In the genomic region with DNA sequence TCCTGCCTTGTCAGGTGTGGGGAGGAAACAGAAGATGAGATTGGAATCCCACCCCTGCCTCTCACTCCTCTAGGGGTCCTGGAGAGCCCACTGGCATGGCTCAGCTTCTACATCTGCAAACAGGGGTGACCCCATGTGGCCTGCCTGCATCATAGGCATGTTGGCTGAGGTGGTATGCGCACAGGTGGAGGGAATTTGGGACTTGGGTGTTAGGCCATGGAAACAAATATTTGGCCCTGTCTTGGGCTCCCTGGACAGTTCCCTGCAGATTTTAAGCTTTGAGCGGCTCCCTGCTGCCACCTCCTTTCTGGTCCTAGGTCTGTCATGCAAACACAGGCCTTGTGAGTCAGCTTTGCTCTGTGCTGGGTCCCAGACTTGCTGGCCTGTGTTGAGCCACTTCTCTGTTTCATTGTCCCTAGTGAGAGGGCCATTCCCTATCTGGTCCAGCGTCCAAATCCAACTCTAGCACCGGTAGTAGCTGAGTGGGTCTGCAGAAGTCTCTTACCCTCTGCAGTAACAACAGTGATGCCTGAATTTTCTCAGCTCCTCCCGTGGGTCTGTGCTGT, we compare ENCODE assay signal across 1 cellular context.
TF ChIP-seq lines count a peak whose summit lies in the region.

No MANE protein-coding gene starts in this region.

TF ChIP-seq in H1, 55 proteins besides CTCF, POLR2A, EP300 and RAD21:
- TF ChIP-seq JUN (IDR thresholded peaks at IDR 0.05; ENCODE audit: low read depth, low read length) (no peak), CBX8 (IDR thresholded peaks at IDR 0.05; ENCODE audit: borderline replicate concordance, low read depth, low read length) (no peak), KDM1A (IDR thresholded peaks at IDR 0.05; ENCODE audit: borderline replicate concordance, low read length) (no peak), TBP (IDR thresholded peaks at IDR 0.05; ENCODE audit: low read depth, low read length) (no peak), PHF8 (conservative IDR thresholded peaks at IDR 0.05; ENCODE audit: low read depth, low read length) (no peak), TAF1 (IDR thresholded peaks at IDR 0.05; ENCODE audit: low read depth, low read length) (no peak), SP2 (IDR thresholded peaks at IDR 0.05; ENCODE audit: low read length) (no peak), KDM4A (IDR thresholded peaks at IDR 0.05; ENCODE audit: low read depth, low read length, severe bottlenecking) (no peak), SP4 (IDR thresholded peaks at IDR 0.05; ENCODE audit: low read length) (no peak), MAFK (IDR thresholded peaks at IDR 0.05; ENCODE audit: low read depth, low read length) (no peak), KDM5A (IDR thresholded peaks at IDR 0.05; ENCODE audit: low read length) (no peak)
- TF ChIP-seq, protein P1, sequence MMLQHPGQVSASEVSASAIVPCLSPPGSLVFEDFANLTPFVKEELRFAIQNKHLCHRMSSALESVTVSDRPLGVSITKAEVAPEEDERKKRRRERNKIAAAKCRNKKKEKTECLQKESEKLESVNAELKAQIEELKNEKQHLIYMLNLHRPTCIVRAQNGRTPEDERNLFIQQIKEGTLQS (IDR thresholded peaks at IDR 0.05; ENCODE audit: insufficient read depth, low read depth, low read length): no peak
- TF ChIP-seq, protein P2, sequence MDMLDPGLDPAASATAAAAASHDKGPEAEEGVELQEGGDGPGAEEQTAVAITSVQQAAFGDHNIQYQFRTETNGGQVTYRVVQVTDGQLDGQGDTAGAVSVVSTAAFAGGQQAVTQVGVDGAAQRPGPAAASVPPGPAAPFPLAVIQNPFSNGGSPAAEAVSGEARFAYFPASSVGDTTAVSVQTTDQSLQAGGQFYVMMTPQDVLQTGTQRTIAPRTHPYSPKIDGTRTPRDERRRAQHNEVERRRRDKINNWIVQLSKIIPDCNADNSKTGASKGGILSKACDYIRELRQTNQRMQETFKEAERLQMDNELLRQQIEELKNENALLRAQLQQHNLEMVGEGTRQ (IDR thresholded peaks at IDR 0.05; ENCODE audit: low read length): no peak
